In genomic region chr11:2885676-2886081, GRCh38 we compare ENCODE assay signal across 9 cellular contexts. TPM values are rescaled to one million over a fixed set of nuclear protein-coding genes. Genes with fewer than 3 reads are reported as not detected.
DNase-seq lines count a peak whose midpoint lies in the region; ATAC-seq and TF ChIP-seq lines count a peak whose summit lies in the region.
"Had no signal": no experiment of that assay in that cellular context is flagged by ENCODE, and none has a peak within 500 bp of the region (broad histone marks: within the 10 kb centered on the region; RNA-seq: fewer than 3 reads in every experiment).

CDKN1C (minus strand) TSS chr11:2885775; CDS start chr11:2885456, 319 bp downstream.

- WGBS in SK-N-SH (ENCODE audit: low lambda C conversion rate): 0% methylated on average over 5 of the region's 61 CpGs
- 0% methylated on average over 5 of the region's 61 CpGs; no CpG with 5 or more reads in 1 of the 2 donors for WGBS in testis, 2 donors

- H3K27me3 ChIP-seq in SK-N-SH (ENCODE audit: insufficient read depth): no peaks in the 10 kb centered on the region
- H3K27me3 ChIP-seq in testis: no peaks in the 10 kb centered on the region

- H4K20me1 ChIP-seq in SK-N-SH (ENCODE audit: insufficient read depth): no peaks in the 10 kb centered on the region

- ATAC-seq in GM21717 (IDR thresholded peaks at IDR 0.05; ENCODE audit: unreplicated experiment): peak; percentile 65
- ATAC-seq in activated naive CD4-positive, alpha-beta T cell treated with anti-CD3 and anti-CD28 coated beads, Interleukin-2, amount 50 U/mL, for 72 hours: peak; percentile 85 to 90

- peak; percentile 42 for TF ChIP-seq POLR2A in testis (IDR thresholded peaks at IDR 0.05)

- H3K9me3 Mint-ChIP-seq in activated naive CD4-positive, alpha-beta T cell treated with anti-CD3 and anti-CD28 coated beads, Interleukin-2, amount 50 U/mL, for 72 hours: no peaks in the 10 kb centered on the region
- H3K9me3 Mint-ChIP-seq in osteocyte (ENCODE audit: unreplicated experiment): no peaks in the 10 kb centered on the region

- intact Hi-C loops in testis (cut with DNase I; ENCODE audit: low total_unique reads): no loop called here

- H3K4me1 ChIP-seq in SK-N-SH (ENCODE audit: control insufficient read depth in 1 of 2, insufficient read depth in 2 of 2, low read depth in 1 of 2, low read length in 1 of 2): peaks cover 3 to 36% of the 10 kb centered on the region in 2 experiments; a peak in 1 of 4 replicates
- H3K4me1 ChIP-seq in testis: peaks cover 31% of the 10 kb centered on the region

- H3K9me2 ChIP-seq in SK-N-SH: no peaks in the 10 kb centered on the region

- H3K4me3 Mint-ChIP-seq in osteocyte (ENCODE audit: unreplicated experiment): peak within 1 kb of the TSS; percentile 81

- H3K27ac ChIP-seq in SK-N-SH (ENCODE audit: low read depth in 2 of 2, low read length in 1 of 2) (peak within 1 kb of the TSS in 1 of 2 experiments; percentile 83; a peak in 1 of 4 replicates), testis (peak within 1 kb of the TSS; percentile 60 to 89)
- H3K27ac ChIP-seq: epithelial cell of prostate had no signal

- peak; percentile 89 for DNase-seq in DMS 273 (lab: John Stamatoyannopoulos, UW; ENCODE audit: unreplicated experiment)
- peak; percentile 90 for DNase-seq in KBM-7
- peak; percentile 98 for DNase-seq in SK-N-SH
- peak; percentile 81 to 84 for DNase-seq in activated naive CD4-positive, alpha-beta T cell treated with anti-CD3 and anti-CD28 coated beads, Interleukin-2, amount 50 U/mL, for 72 hours (ENCODE audit: low spot score in 2 of 2)
- peak; percentile 87 for DNase-seq in glomerular visceral epithelial cell (ENCODE audit: extremely low spot score)
- DNase-seq in osteocyte (ENCODE audit: extremely low spot score, unreplicated experiment): peak; percentile 93
- DNase-seq in testis: peak; percentile 92

- in situ Hi-C loops in KBM-7 (cut with MboI; ENCODE audit: low pct_unique_long_range_greater_than_20kb, low sequenced_read_pairs): no loop called here

- TF ChIP-seq CTCF in SK-N-SH (IDR thresholded peaks at IDR 0.05): no peak
- no peak for TF ChIP-seq CTCF in osteocyte (IDR thresholded peaks at IDR 0.05)
- no peak for TF ChIP-seq CTCF in testis (IDR thresholded peaks at IDR 0.05)

- no peaks in the 10 kb centered on the region for H3K27me3 Mint-ChIP-seq in osteocyte (ENCODE audit: unreplicated experiment)

- H3K36me3 Mint-ChIP-seq in activated naive CD4-positive, alpha-beta T cell treated with anti-CD3 and anti-CD28 coated beads, Interleukin-2, amount 50 U/mL, for 72 hours: peaks cover 0 to 6% of the 10 kb centered on the region in 2 donors
- no peaks in the 10 kb centered on the region for H3K36me3 Mint-ChIP-seq in osteocyte (ENCODE audit: unreplicated experiment)

- peak within 1 kb of the TSS; percentile 97 for H3K4me2 ChIP-seq in SK-N-SH

- H2AFZ ChIP-seq in SK-N-SH (ENCODE audit: low read depth): peak within 1 kb of the TSS; percentile 82

- H3K4me3 ChIP-seq in SK-N-SH (ENCODE audit: low read depth in 2 of 2, low read length in 1 of 2) (peak within 1 kb of the TSS; percentile 58 to 65), testis (peak within 1 kb of the TSS; percentile 69 to 75)

- peak within 1 kb of the TSS; percentile 53; the same call in 1 of the 2 replicates for H3K9ac ChIP-seq in SK-N-SH

- no peak for TF ChIP-seq EP300 in SK-N-SH (IDR thresholded peaks at IDR 0.05; ENCODE audit: borderline replicate concordance in 1 of 2, low read depth in 1 of 2, low read length in 1 of 2)

- no peak for TF ChIP-seq RAD21 in SK-N-SH (IDR thresholded peaks at IDR 0.05; ENCODE audit: low read length)

- POLR2A ChIA-PET in SK-N-SH (lab: Yijun Ruan, JAX): interaction anchor here (0.9 to 4.6 kb wide), 9 partner anchors 18 to 485 kb away, joined by 3 to 25 read pairs (median 4); partner anchors contain the start of gene TSSC4

- CTCF ChIA-PET in SK-N-SH (lab: Yijun Ruan, JAX): interaction anchor here (0.8 to 16.8 kb wide), 34 partner anchors 13 to 581 kb away, joined by 3 to 1016 read pairs (median 4); a partner anchor contains a TSS

- peaks cover 7% of the 10 kb centered on the region for H3F3A ChIP-seq in SK-N-SH (replicated peaks; ENCODE audit: insufficient read depth)

- no peak within 1 kb of the TSS for H3K27ac Mint-ChIP-seq in activated naive CD4-positive, alpha-beta T cell treated with anti-CD3 and anti-CD28 coated beads, Interleukin-2, amount 50 U/mL, for 72 hours
- H3K27ac Mint-ChIP-seq in osteocyte (ENCODE audit: unreplicated experiment): peak within 1 kb of the TSS; percentile 57

- H3K36me3 ChIP-seq in SK-N-SH (replicated peaks in 1 of 2; ENCODE audit: control insufficient read depth in 1 of 2, insufficient read depth in 2 of 2, low read length in 1 of 2) (no peaks in the 10 kb centered on the region), testis (ENCODE audit: low read depth, missing control alignments) (no peaks in the 10 kb centered on the region)

- no peaks in the 10 kb centered on the region for H3K9me3 ChIP-seq in SK-N-SH
- H3K9me3 ChIP-seq in testis: no peaks in the 10 kb centered on the region

- peaks cover 19% of the 10 kb centered on the region for H3K4me1 Mint-ChIP-seq in osteocyte (ENCODE audit: unreplicated experiment)

- no peaks in the 10 kb centered on the region for H3K79me2 ChIP-seq in SK-N-SH (ENCODE audit: insufficient read depth)

TF ChIP-seq in SK-N-SH, 30 proteins besides CTCF, POLR2A, EP300 and RAD21:
- TF ChIP-seq NRF1 (IDR thresholded peaks at IDR 0.05; ENCODE audit: low read depth, low read length) (0 out of 2 replicates have a peak, but pooled peaks have one; percentile 33), FOXM1 (IDR thresholded peaks at IDR 0.05; ENCODE audit: low read depth) (no peak), TAF1 (IDR thresholded peaks at IDR 0.05; ENCODE audit: borderline replicate concordance, low read depth, low read length) (no peak), RCOR1 (IDR thresholded peaks at IDR 0.05; ENCODE audit: low read length) (no peak), NFIC (IDR thresholded peaks at IDR 0.05; ENCODE audit: borderline replicate concordance) (no peak), MAX (IDR thresholded peaks at IDR 0.05; ENCODE audit: low read depth) (no peak), SIN3A (IDR thresholded peaks at IDR 0.05; ENCODE audit: borderline replicate concordance, low read depth, low read length) (no peak; the same call in 1 of the 2 replicates), JUND (IDR thresholded peaks at IDR 0.05) (no peak), EZH2phosphoT487 (IDR thresholded peaks at IDR 0.05; ENCODE audit: borderline replicate concordance, low read depth) (no peak), PBX3 (IDR thresholded peaks at IDR 0.05) (no peak), POLR2AphosphoS5 (IDR thresholded peaks at IDR 0.05; ENCODE audit: low read depth, low read length) (peak; percentile 63), RXRA (IDR thresholded peaks at IDR 0.05; ENCODE audit: borderline replicate concordance, low read depth) (no peak)
TF ChIP-seq in SK-N-SH: peak in this region for 2.

RNA-seq across cellular contexts. Expression of gene CDKN1C, which starts in this region (rescaled TPM):
- polyA plus RNA-seq in SK-N-SH (2012; rRNA removed) (1.1 and 1.6 TPM in 2 replicates), testis (ENCODE audit: insufficient read depth, low read depth, low replicate concordance) (15.2 TPM)
- 1.2 and 1.7 TPM in 2 replicates for polyA plus RNA-seq in SK-N-SH (2012; cell fraction: cytosol; rRNA removed)
- 2.4 and 4.2 TPM in 2 replicates for polyA plus RNA-seq in SK-N-SH (2012; cell fraction: nucleus; rRNA removed)
- 1 to 10 TPM; 1.5 to 1.8 TPM for total RNA-seq in activated naive CD4-positive, alpha-beta T cell treated with anti-CD3 and anti-CD28 coated beads, Interleukin-2, amount 50 U/mL, for 72 hours
- total RNA-seq in osteocyte (18.1 and 19.2 TPM in 2 replicates), testis (10 to 100 TPM; 24.3 to 34.9 TPM)
